In the genomic region with DNA sequence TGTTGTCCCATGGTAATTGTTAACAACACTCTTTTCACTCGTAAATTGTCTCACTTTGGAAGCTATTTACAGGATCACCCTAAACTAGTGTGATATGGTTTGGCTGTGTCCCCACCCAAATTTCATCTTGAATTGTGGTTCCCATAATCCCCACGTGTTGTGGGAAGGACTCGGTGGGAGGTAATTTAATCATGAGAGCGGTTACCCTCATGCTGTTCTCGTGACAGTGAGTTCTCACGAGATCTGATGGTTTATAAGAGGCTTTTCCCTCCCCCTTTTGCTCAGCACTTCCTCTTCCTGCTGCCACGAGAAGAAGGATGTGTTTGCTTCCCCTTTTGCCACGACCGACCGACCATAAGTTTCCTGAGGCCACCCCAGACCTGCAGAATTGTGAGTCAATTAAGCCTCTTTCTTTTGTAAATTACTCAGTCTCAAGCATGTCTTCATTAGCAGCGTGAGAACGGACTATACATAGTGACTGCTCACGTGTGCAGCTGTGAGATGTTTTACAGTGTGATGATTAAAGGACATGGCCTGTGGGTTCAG, we compare ENCODE assay signal across 12 cellular contexts. TPM values are rescaled to one million over a fixed set of nuclear protein-coding genes. Genes with fewer than 3 reads are reported as not detected.
DNase-seq lines count a peak whose midpoint lies in the region; ATAC-seq, FAIRE-seq and TF ChIP-seq lines count a peak whose summit lies in the region.
"Had no signal": no experiment of that assay in that cellular context is flagged by ENCODE, and none has a peak within 500 bp of the region (broad histone marks: within the 10 kb centered on the region; RNA-seq: fewer than 3 reads in every experiment).

No MANE protein-coding gene starts in this region.

- no peak overlapping the region for H3K27ac Mint-ChIP-seq in type B pancreatic cell

- DNase-seq in HepG2 (ENCODE audit: low spot score) (peak; percentile 52), right lobe of liver (no peak), SKM-1 treated with dmso at 0.1 percent for 144 hours (lab: John Stamatoyannopoulos, UW; ENCODE audit: unreplicated experiment) (peak; percentile 76), fibroblast of mammary gland (ENCODE audit: low read depth) (peak; percentile 32), type B pancreatic cell (ENCODE audit: extremely low spot score, unreplicated experiment) (no peak), mucosa of descending colon (no peak)
- DNase-seq: GOT3, NCI-H1105 treated with DMSO at 0.1 percent for 48 hours, T1000 had no signal

- no peaks in the 10 kb centered on the region for H3K36me3 Mint-ChIP-seq in type B pancreatic cell

- TF ChIP-seq EP300 in HepG2 (IDR thresholded peaks at IDR 0.05; ENCODE audit: low read depth in 2 of 2, low read length in 2 of 2) (no peak), HepG2 (CRISPR knock-in tag; IDR thresholded peaks at IDR 0.05; ENCODE audit: borderline replicate concordance) (no peak)

- ATAC-seq in HepG2 (peak; percentile 60), right lobe of liver (no peak), GM21737 (IDR thresholded peaks at IDR 0.05; ENCODE audit: unreplicated experiment) (no peak), mucosa of descending colon (no peak), HG02610 (IDR thresholded peaks at IDR 0.05; ENCODE audit: unreplicated experiment) (no peak)

- H3K9me3 ChIP-seq in HepG2 (ENCODE audit: low read length) (no peaks in the 10 kb centered on the region), right lobe of liver (no peaks in the 10 kb centered on the region), mucosa of descending colon (no peaks in the 10 kb centered on the region)

- POLR2A ChIA-PET in HepG2 (lab: Yijun Ruan, JAX) = no interaction called here

- TF ChIP-seq CTCF in HepG2 (CRISPR knock-in tag; IDR thresholded peaks at IDR 0.05) (no peak), right lobe of liver (IDR thresholded peaks at IDR 0.05) (no peak), fibroblast of mammary gland (conservative IDR thresholded peaks at IDR 0.05; ENCODE audit: control insufficient read depth, insufficient read depth, low read depth, low read length) (no peak), type B pancreatic cell (conservative IDR thresholded peaks at IDR 0.05) (no peak), mucosa of descending colon (IDR thresholded peaks at IDR 0.05) (no peak)

- WGBS in HepG2 (ENCODE audit: low lambda C conversion rate) = 34% methylated on average over 13 of the region's 13 CpGs
- WGBS in right lobe of liver (ENCODE audit: insufficient coverage, low coverage, low lambda C conversion rate, missing lambda C conversion rate) = 47% methylated on average over 13 of the region's 13 CpGs

- H3K4me1 ChIP-seq in HepG2 (ENCODE audit: insufficient read depth, low read length) (peaks cover 11% of the 10 kb centered on the region), right lobe of liver (no peaks in the 10 kb centered on the region), mucosa of descending colon (ENCODE audit: low read depth) (no peaks in the 10 kb centered on the region)

- no TSS peak for BruUV-seq in HepG2 (replicated peaks; lab: Mats Ljungman, UMichigan)

- H3K36me3 ChIP-seq in HepG2 (replicated peaks in 1 of 2; ENCODE audit: control insufficient read depth in 1 of 2, insufficient read depth in 2 of 2, low read length in 2 of 2) = no peaks in the 10 kb centered on the region
- H3K36me3 ChIP-seq in right lobe of liver = no peaks in the 10 kb centered on the region
- no peaks in the 10 kb centered on the region for H3K36me3 ChIP-seq in mucosa of descending colon (ENCODE audit: low read depth)

- peaks cover 3 to 12% of the 10 kb centered on the region in 2 experiments; a peak in 2 of 5 replicates for H3K27me3 ChIP-seq in HepG2 (ENCODE audit: control insufficient read depth in 1 of 2, insufficient read depth in 2 of 2, low read length in 2 of 2)
- H3K27me3 ChIP-seq in right lobe of liver = no peaks in the 10 kb centered on the region

- intact Hi-C loops in HepG2 (cut with micrococcal nuclease; ENCODE audit: unreplicated experiment) = no loop called here
- intact Hi-C loops in right lobe of liver (cut with DNase I) = no loop called here
- intact Hi-C loops in mucosa of descending colon (cut with DNase I, micrococcal nuclease) = no loop called here

- peak; percentile 40 to 55; a peak in 3 of 4 replicates for TF ChIP-seq POLR2A in HepG2 (IDR thresholded peaks at IDR 0.05; ENCODE audit: insufficient read depth in 1 of 2, low read depth in 2 of 2, low read length in 2 of 2)
- TF ChIP-seq POLR2A in right lobe of liver (IDR thresholded peaks at IDR 0.05) = no peak

- H3K4me3 ChIP-seq in HepG2 (replicated peaks in 1 of 3; ENCODE audit: insufficient read depth in 1 of 3, low read depth in 2 of 3, low read length in 3 of 3) (peak overlapping the region; percentile 25 to 55 (median 45); a peak in 5 of 6 replicates), right lobe of liver (no peak overlapping the region), fibroblast of mammary gland (ENCODE audit: control insufficient read depth, low read depth, low read length) (peak overlapping the region; percentile 6), mucosa of descending colon (no peak overlapping the region)

- H3K27ac ChIP-seq in HepG2 (ENCODE audit: extremely low read length, insufficient read depth, low read length) (no peak overlapping the region), right lobe of liver (no peak overlapping the region)

- H2AFZ ChIP-seq in HepG2 (ENCODE audit: low read length) = peak overlapping the region; percentile 45

- in situ Hi-C loops in HepG2 (cut with HindIII; ENCODE audit: extremely low pct_ligation_motif_present, low pct_unique_long_range_greater_than_20kb) = no loop called here

- no peaks in the 10 kb centered on the region for H3K27me3 Mint-ChIP-seq in type B pancreatic cell

- CTCF ChIA-PET in HepG2 (lab: Yijun Ruan, JAX; ENCODE audit: low intra/inter-chr PET ratio, low total read pairs) = no interaction called here

- H3K79me2 ChIP-seq in HepG2 (ENCODE audit: insufficient read depth, low read length) = no peaks in the 10 kb centered on the region

- peaks cover 4% of the 10 kb centered on the region for H3K9me3 Mint-ChIP-seq in type B pancreatic cell

- peak overlapping the region; percentile 52 for H3K4me2 ChIP-seq in HepG2 (ENCODE audit: low read depth, low read length)

- FAIRE-seq in HepG2 (lab: Jason Lieb, UNC) = no peak
- FAIRE-seq: D721Med had no signal

- no peaks in the 10 kb centered on the region for H4K20me1 ChIP-seq in HepG2 (ENCODE audit: insufficient read depth, low read length)

- H3K4me3 Mint-ChIP-seq in type B pancreatic cell = peak overlapping the region; percentile 51

- peak overlapping the region; percentile 36 for H3K9ac ChIP-seq in HepG2 (ENCODE audit: insufficient read depth, low read depth, low read length)

- no peaks in the 10 kb centered on the region for H3K4me1 Mint-ChIP-seq in type B pancreatic cell (ENCODE audit: unreplicated experiment)

- no peak for TF ChIP-seq RAD21 in HepG2 (CRISPR knock-in tag; IDR thresholded peaks at IDR 0.05)

RNA-seq across cellular contexts. Expression of a gene that starts 34.4 kb away (rescaled TPM):
- total RNA-seq in HepG2 (2016; rRNA removed; fragmentation: Illumina TruSeq; extraction: Trizol) = 0.07 and 0.34 TPM in 2 replicates
- not detected in 2 replicates for total RNA-seq in HepG2 (2016; cell fraction: cytosol; rRNA removed; fragmentation: Illumina TruSeq; extraction: Trizol; ENCODE audit: low read depth)
- 0.04 and 0.10 TPM in 2 replicates for total RNA-seq in HepG2 (2016; cell fraction: insoluble cytoplasmic fraction; rRNA removed; fragmentation: Illumina TruSeq; extraction: Trizol)
- 0.22 and 0.41 TPM in 2 replicates for total RNA-seq in HepG2 (2016; cell fraction: membrane; rRNA removed; fragmentation: Illumina TruSeq; extraction: Trizol)
- total RNA-seq in HepG2 (2016; cell fraction: nucleus; rRNA removed; fragmentation: Illumina TruSeq; extraction: Trizol) = 0.16 and 0.22 TPM in 2 replicates
- 0.08 TPM in 2 replicates for polyA plus RNA-seq in HepG2 (2011; rRNA removed)
- polyA plus RNA-seq in HepG2 (2011; cell fraction: cytosol; rRNA removed) = 0.03 and 0.16 TPM in 2 replicates
- 0.19 and 0.23 TPM in 2 replicates for polyA plus RNA-seq in HepG2 (2011; cell fraction: nucleus; rRNA removed)
- polyA plus RNA-seq in HepG2 (2012) = 0.28 and 0.55 TPM in 2 replicates
- polyA plus RNA-seq in HepG2 (2016; cell fraction: cytosol; fragmentation: Illumina TruSeq; extraction: Trizol; ENCODE audit: low read depth) = 0.12 TPM in 2 replicates
- polyA plus RNA-seq in HepG2 (2016; cell fraction: insoluble cytoplasmic fraction; fragmentation: Illumina TruSeq; extraction: Trizol; ENCODE audit: low read depth) = 0.04 and 0.12 TPM in 2 replicates
- 0.31 TPM in 1 of 2 replicates, not detected in the other for polyA plus RNA-seq in HepG2 (2016; cell fraction: membrane; fragmentation: Illumina TruSeq; extraction: Trizol; ENCODE audit: low read depth)
- 0.23 TPM in 1 of 2 replicates, not detected in the other for polyA plus RNA-seq in HepG2 (2016; cell fraction: nucleus; fragmentation: Illumina TruSeq; extraction: Trizol; ENCODE audit: insufficient read depth, low read depth)
- polyA minus RNA-seq in HepG2 (2011; rRNA and poly(A)+ RNA removed; ENCODE audit: low replicate concordance) = 0.10 and 0.21 TPM in 2 replicates
- not detected in 2 replicates for polyA minus RNA-seq in HepG2 (2011; cell fraction: cytosol; rRNA and poly(A)+ RNA removed)
- under 0.01 TPM in 1 of 2 replicates, not detected in the other for polyA minus RNA-seq in HepG2 (2011; cell fraction: nucleus; rRNA and poly(A)+ RNA removed)
- not detected for total RNA-seq in right lobe of liver
- total RNA-seq in type B pancreatic cell (ENCODE audit: low replicate concordance) = 0.24 TPM in 1 of 2 replicates, not detected in the other
- 1 to 10 TPM; 2.2 to 6.4 (median 2.9) TPM for total RNA-seq in mucosa of descending colon

RNA-seq across cellular contexts. Expression of a gene that starts 42.3 kb away (rescaled TPM):
- 6.3 and 8.3 TPM in 2 replicates for total RNA-seq in HepG2 (2016; rRNA removed; fragmentation: Illumina TruSeq; extraction: Trizol)
- 5.1 and 6.2 TPM in 2 replicates for total RNA-seq in HepG2 (2016; cell fraction: cytosol; rRNA removed; fragmentation: Illumina TruSeq; extraction: Trizol; ENCODE audit: low read depth)
- 6.8 and 8.4 TPM in 2 replicates for total RNA-seq in HepG2 (2016; cell fraction: insoluble cytoplasmic fraction; rRNA removed; fragmentation: Illumina TruSeq; extraction: Trizol)
- 13.3 and 13.4 TPM in 2 replicates for total RNA-seq in HepG2 (2016; cell fraction: membrane; rRNA removed; fragmentation: Illumina TruSeq; extraction: Trizol)
- 6.2 and 6.7 TPM in 2 replicates for total RNA-seq in HepG2 (2016; cell fraction: nucleus; rRNA removed; fragmentation: Illumina TruSeq; extraction: Trizol)
- 7.5 and 8.8 TPM in 2 replicates for polyA plus RNA-seq in HepG2 (2011; rRNA removed)
- polyA plus RNA-seq in HepG2 (2011; cell fraction: cytosol; rRNA removed) = 9.4 and 12.9 TPM in 2 replicates
- polyA plus RNA-seq in HepG2 (2011; cell fraction: nucleus; rRNA removed) = 3.2 and 3.7 TPM in 2 replicates
- polyA plus RNA-seq in HepG2 (2012) = 5.9 and 7.9 TPM in 2 replicates
- 4.6 and 5.6 TPM in 2 replicates for polyA plus RNA-seq in HepG2 (2016; cell fraction: cytosol; fragmentation: Illumina TruSeq; extraction: Trizol; ENCODE audit: low read depth)
- polyA plus RNA-seq in HepG2 (2016; cell fraction: insoluble cytoplasmic fraction; fragmentation: Illumina TruSeq; extraction: Trizol; ENCODE audit: low read depth) = 6.6 and 7.2 TPM in 2 replicates
- polyA plus RNA-seq in HepG2 (2016; cell fraction: membrane; fragmentation: Illumina TruSeq; extraction: Trizol; ENCODE audit: low read depth) = 8.1 and 9.5 TPM in 2 replicates
- polyA plus RNA-seq in HepG2 (2016; cell fraction: nucleus; fragmentation: Illumina TruSeq; extraction: Trizol; ENCODE audit: insufficient read depth, low read depth) = 7.7 and 8.6 TPM in 2 replicates
- 14.0 and 19.1 TPM in 2 replicates for polyA minus RNA-seq in HepG2 (2011; rRNA and poly(A)+ RNA removed; ENCODE audit: low replicate concordance)
- polyA minus RNA-seq in HepG2 (2011; cell fraction: cytosol; rRNA and poly(A)+ RNA removed) = 5.4 and 6.3 TPM in 2 replicates
- polyA minus RNA-seq in HepG2 (2011; cell fraction: nucleus; rRNA and poly(A)+ RNA removed) = 2.6 and 3.9 TPM in 2 replicates
- 1 to 10 TPM; 1.5 to 3.1 (median 2.1) TPM for total RNA-seq in right lobe of liver
- total RNA-seq in type B pancreatic cell (ENCODE audit: low replicate concordance) = 22.8 and 37.4 TPM in 2 replicates
- 10 to 100 TPM; 34.3 to 66.6 (median 37.5) TPM for total RNA-seq in mucosa of descending colon

Comparison
In these comparisons a context has a peak if more than half of its experiments do, and no peak if none do; other contexts are left out.
1. DNase-seq: peak in HepG2 (single experiment), SKM-1 treated with dmso at 0.1 percent for 144 hours (single experiment) and fibroblast of mammary gland (single experiment); none in right lobe of liver (0 of 3), type B pancreatic cell (single experiment) and mucosa of descending colon (0 of 3).
2. H3K4me3 ChIP-seq: peak in HepG2 (3 of 3) and fibroblast of mammary gland (single experiment); none in right lobe of liver (0 of 3) and mucosa of descending colon (single experiment).